ENCODE assay signal across 30 cellular contexts in the genomic region with DNA sequence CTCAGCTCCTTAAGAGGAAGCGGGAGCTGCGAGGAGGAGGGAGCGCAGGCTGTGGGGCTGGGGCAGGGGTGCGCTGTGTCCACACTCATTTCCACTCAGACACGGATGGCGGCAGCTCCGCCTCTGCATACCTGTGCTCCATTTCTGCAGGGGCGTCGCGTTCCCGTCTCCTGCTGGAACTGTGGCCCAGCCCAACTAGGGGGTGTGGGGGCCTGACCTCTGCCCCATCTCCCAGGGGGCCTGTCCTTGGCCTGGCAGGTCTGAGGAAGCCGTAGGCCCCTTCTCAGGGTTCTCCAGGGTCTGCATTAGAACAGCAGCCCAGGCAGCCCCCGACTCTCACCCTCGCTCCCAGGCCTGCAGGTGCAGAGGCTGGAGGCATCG.
"Had no signal": no experiment of that assay in that cellular context is flagged by ENCODE, and none has a peak within 500 bp of the region (broad histone marks: within the 10 kb centered on the region; RNA-seq: fewer than 3 reads in every experiment).

No MANE protein-coding gene starts in this region.

- H3K36me3 ChIP-seq: breast epithelium, cardiac muscle cell, colonic mucosa had no signal

- H3K9me3 ChIP-seq: ascending aorta, breast epithelium, colonic mucosa, gastrocnemius medialis had no signal

- H3K27me3 ChIP-seq: ascending aorta, breast epithelium, cardiac muscle cell, colonic mucosa, esophagus muscularis mucosa, foreskin keratinocyte, gastrocnemius medialis, heart right ventricle had no signal

- ATAC-seq: activated naive CD4-positive, alpha-beta T cell treated with anti-CD3 and anti-CD28 coated beads, Interleukin-2, amount 50 U/mL, for 72 hours; activated T-cell treated with anti-CD3 and anti-CD28 coated beads, Interleukin-2, amount 50 U/mL, for 72 hours; effector memory CD8-positive, alpha-beta T cell; foreskin keratinocyte; gastrocnemius medialis; WTC11 had no signal

- H3K4me3 ChIP-seq: ascending aorta, breast epithelium, cardiac muscle cell, colonic mucosa, esophagus muscularis mucosa, gastrocnemius medialis, heart right ventricle had no signal

- H3K4me1 ChIP-seq: ascending aorta, foreskin keratinocyte had no signal

- DNase-seq: activated CD4-positive, alpha-beta memory T cell treated with anti-CD3 and anti-CD28 coated beads, Interleukin-2, amount 10 ng/mL, durations not matched to agents 7 days and 5 days; activated CD4-positive, alpha-beta T cell treated with anti-CD3 and anti-CD28 coated beads for 1 hour; activated CD4-positive, alpha-beta T cell treated with anti-CD3 and anti-CD28 coated beads for 4 hours; activated CD4-positive, alpha-beta T cell treated with anti-CD3 and anti-CD28 coated beads, Interleukin-2, amount 10 ng/mL, durations not matched to agents 7 days and 5 days; activated CD4-positive, alpha-beta T cell treated with anti-CD3 and anti-CD28 coated beads, Interleukin-2, amount 50 U/mL, for 4 hours; activated CD8-positive, alpha-beta memory T cell treated with anti-CD3 and anti-CD28 coated beads, Interleukin-2, amount 50 U/mL, for 48 hours; activated gamma-delta T cell; activated naive CD4-positive, alpha-beta T cell; activated naive CD4-positive, alpha-beta T cell treated with anti-CD3 and anti-CD28 coated beads, Interleukin-2, amount 10 ng/mL, durations not matched to agents 7 days and 5 days; activated naive CD8-positive, alpha-beta T cell treated with anti-CD3 and anti-CD28 coated beads, Interleukin-2, amount 10 ng/mL, durations not matched to agents 7 days and 5 days; activated T-cell treated with anti-CD3 and anti-CD28 coated beads for 4 hours; activated T-cell treated with anti-CD3 and anti-CD28 coated beads, Interleukin-2, amount 50 U/mL, for 24 hours; activated T-cell treated with anti-CD3 and anti-CD28 coated beads, Interleukin-2, amount 50 U/mL, for 72 hours; central memory CD4-positive, alpha-beta T cell; cerebellar nuclear complex; colonic mucosa; dermis blood vessel endothelial cell; effector CD4-positive, alpha-beta T cell; effector memory CD8-positive, alpha-beta T cell; erythroblast; foreskin keratinocyte; gastrocnemius medialis; heart right ventricle; T-helper 2 cell had no signal

- H3K27ac ChIP-seq: ascending aorta, breast epithelium, cardiac muscle cell, colonic mucosa, esophagus muscularis mucosa, foreskin keratinocyte, gastrocnemius medialis, heart right ventricle had no signal
